In genomic region chr18:57210101-57210661, GRCh38 we compare ENCODE assay signal across 8 cellular contexts.
DNase-seq lines count a peak whose midpoint lies in the region; ATAC-seq, FAIRE-seq and TF ChIP-seq lines count a peak whose summit lies in the region.

No MANE protein-coding gene starts in this region.

- FAIRE-seq in pancreas (lab: Jason Lieb, UNC) = no peak

- H3K27me3 ChIP-seq in MG63 (peaks cover 2% of the 10 kb centered on the region; the same call in 1 of the 2 replicates), pancreas (no peaks in the 10 kb centered on the region)

- H3K9me3 ChIP-seq in MG63 = no peaks in the 10 kb centered on the region
- no peaks in the 10 kb centered on the region for H3K9me3 ChIP-seq in pancreas

- no peak for TF ChIP-seq POLR2A in erythroblast (IDR thresholded peaks at IDR 0.05; ENCODE audit: low read length)

- intact Hi-C loops in pancreas (cut with DNase I) = no loop called here

- H3K27ac ChIP-seq in pancreas = peak overlapping the region in 1 of 4 donors; percentile 48

- TF ChIP-seq CTCF in pancreas (IDR thresholded peaks at IDR 0.05) = no peak

- H3K4me1 ChIP-seq in pancreas = no peaks in the 10 kb centered on the region

- peak; percentile 40 for DNase-seq in NCI-H345 (lab: John Stamatoyannopoulos, UW)
- DNase-seq in NCI-H345 treated with DMSO at 0.1 percent for 48 hours (lab: John Stamatoyannopoulos, UW; ENCODE audit: unreplicated experiment) = no peak
- peak; percentile 80 for DNase-seq in MG63
- peak; percentile 19 for DNase-seq in UCSD-AML1 (lab: John Stamatoyannopoulos, UW; ENCODE audit: unreplicated experiment)
- peak; percentile 7 for DNase-seq in glomerular endothelial cell (ENCODE audit: extremely low read depth, low read depth, low spot score)
- DNase-seq in pancreas = peak in 5 of 6 donors; percentile 11 to 62 (median 37)
- no peak for DNase-seq in erythroblast (lab: John Stamatoyannopoulos, UW)

- peak; percentile 83 to 96 (median 94) for ATAC-seq in pancreas
- no peak for ATAC-seq in HG02763 (IDR thresholded peaks at IDR 0.05; ENCODE audit: unreplicated experiment)

- 12 to 18% methylated on average over 11 of the region's 11 CpGs for WGBS in pancreas, 2 donors

- H3K4me3 ChIP-seq in MG63 = no peak overlapping the region
- peak overlapping the region in 1 of 4 donors; percentile 10 for H3K4me3 ChIP-seq in pancreas

- H3K36me3 ChIP-seq in MG63 (no peaks in the 10 kb centered on the region), pancreas (no peaks in the 10 kb centered on the region)

Comparison
In these comparisons a context has a peak if more than half of its experiments do, and no peak if none do; other contexts are left out.
1. DNase-seq: peak in NCI-H345 (single experiment), MG63 (single experiment), UCSD-AML1 (single experiment), glomerular endothelial cell (single experiment) and pancreas (5 of 6); none in NCI-H345 treated with DMSO at 0.1 percent for 48 hours (single experiment) and erythroblast (0 of 2).